ENCODE assay signal across 1 cellular context in the genomic region with DNA sequence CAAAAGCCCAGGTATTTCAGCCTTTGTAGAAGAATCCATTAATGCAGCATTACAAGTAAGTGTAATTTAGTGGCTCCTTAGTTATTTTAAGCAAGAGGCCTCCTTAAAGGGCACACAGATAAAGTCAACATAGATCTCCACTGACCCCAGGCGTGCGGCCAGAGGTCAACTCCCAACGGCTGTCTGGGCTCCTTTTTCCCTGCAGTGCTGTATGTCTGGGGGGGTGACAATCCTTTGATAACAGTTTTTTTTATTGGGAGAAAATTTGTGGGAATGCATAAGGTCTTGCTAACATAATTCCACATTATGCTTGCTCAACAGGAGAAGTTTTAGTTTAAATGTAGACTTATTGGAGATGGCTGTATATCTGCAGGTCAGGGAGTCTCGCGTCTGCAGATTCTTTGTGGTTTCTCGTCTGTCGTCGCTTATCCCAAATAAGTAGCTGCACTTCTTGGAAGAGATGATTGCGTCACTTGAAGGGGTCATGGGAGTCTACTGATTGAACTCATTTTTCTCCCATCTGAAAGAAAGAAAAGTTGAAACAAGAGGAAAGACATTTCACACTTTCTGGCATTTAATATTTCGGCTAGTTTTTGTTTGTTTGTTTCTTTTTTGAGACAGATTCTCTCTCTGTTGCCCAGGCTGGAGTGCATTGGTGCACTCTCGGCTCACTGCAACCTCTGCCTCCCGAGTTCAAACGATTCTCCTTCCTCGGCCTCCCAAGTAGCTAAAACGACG.
A peak's percentile ranks its signal among the peaks of the same experiment; 100 is the strongest.
TF ChIP-seq lines count a peak whose summit lies in the region.

No MANE protein-coding gene starts in this region.

TF ChIP-seq in K562, 482 proteins besides CTCF, POLR2A, EP300 and RAD21 (continued from another document and continues in another):
- TF ChIP-seq ZBTB40 (IDR thresholded peaks at IDR 0.05) = no peak
- no peak for TF ChIP-seq ZBTB40 (CRISPR knock-in tag; IDR thresholded peaks at IDR 0.05)
- peak; percentile 65; the same call in 1 of the 2 replicates for TF ChIP-seq NR2F6 (CRISPR knock-in tag; IDR thresholded peaks at IDR 0.05)
- TF ChIP-seq DDX20 (tag; IDR thresholded peaks at IDR 0.05; ENCODE audit: low read depth) = peak; percentile 55; the same call in 1 of the 2 replicates
- TF ChIP-seq TBL1XR1 (IDR thresholded peaks at IDR 0.05; ENCODE audit: low read length in 2 of 2) = peak in 1 of 2 experiments; percentile 95; a peak in 2 of 4 replicates
- peak; percentile 98 for TF ChIP-seq MEIS2 (IDR thresholded peaks at IDR 0.05; ENCODE audit: partially characterized antibody)
- no peak for TF ChIP-seq ZNF445 (CRISPR knock-in tag; IDR thresholded peaks at IDR 0.05; ENCODE audit: low read depth)
- TF ChIP-seq NONO (IDR thresholded peaks at IDR 0.05; ENCODE audit: low read depth in 2 of 2, low read length in 1 of 2) = no peak
- no peak for TF ChIP-seq BRD4 (IDR thresholded peaks at IDR 0.05)
- peak; percentile 38; the same call in 1 of the 2 replicates for TF ChIP-seq HLTF (IDR thresholded peaks at IDR 0.05)
- TF ChIP-seq CREBBP (IDR thresholded peaks at IDR 0.05; ENCODE audit: low read depth, low read length) = no peak
- TF ChIP-seq ZNF589 (CRISPR knock-in tag; IDR thresholded peaks at IDR 0.05; ENCODE audit: low read depth) = 0 out of 2 replicates have a peak, but pooled peaks have one; percentile 44
- TF ChIP-seq NCOA4 (IDR thresholded peaks at IDR 0.05; ENCODE audit: partially characterized antibody) = no peak
- no peak; the same call in 1 of the 2 replicates for TF ChIP-seq CC2D1A (IDR thresholded peaks at IDR 0.05)
- peak; percentile 74 for TF ChIP-seq TCF3 (CRISPR knock-in tag; IDR thresholded peaks at IDR 0.05)
- peak in 1 of 2 experiments; percentile 85 for TF ChIP-seq AFF1 (IDR thresholded peaks at IDR 0.05; ENCODE audit: low read depth in 1 of 2, partially characterized antibody in 2 of 2)
- no peak for TF ChIP-seq POLR2H (tag; IDR thresholded peaks at IDR 0.05; ENCODE audit: low read depth)
- no peak for TF ChIP-seq KDM4B (IDR thresholded peaks at IDR 0.05; ENCODE audit: borderline replicate concordance in 2 of 2, low read depth in 1 of 2)
- TF ChIP-seq, protein P1, sequence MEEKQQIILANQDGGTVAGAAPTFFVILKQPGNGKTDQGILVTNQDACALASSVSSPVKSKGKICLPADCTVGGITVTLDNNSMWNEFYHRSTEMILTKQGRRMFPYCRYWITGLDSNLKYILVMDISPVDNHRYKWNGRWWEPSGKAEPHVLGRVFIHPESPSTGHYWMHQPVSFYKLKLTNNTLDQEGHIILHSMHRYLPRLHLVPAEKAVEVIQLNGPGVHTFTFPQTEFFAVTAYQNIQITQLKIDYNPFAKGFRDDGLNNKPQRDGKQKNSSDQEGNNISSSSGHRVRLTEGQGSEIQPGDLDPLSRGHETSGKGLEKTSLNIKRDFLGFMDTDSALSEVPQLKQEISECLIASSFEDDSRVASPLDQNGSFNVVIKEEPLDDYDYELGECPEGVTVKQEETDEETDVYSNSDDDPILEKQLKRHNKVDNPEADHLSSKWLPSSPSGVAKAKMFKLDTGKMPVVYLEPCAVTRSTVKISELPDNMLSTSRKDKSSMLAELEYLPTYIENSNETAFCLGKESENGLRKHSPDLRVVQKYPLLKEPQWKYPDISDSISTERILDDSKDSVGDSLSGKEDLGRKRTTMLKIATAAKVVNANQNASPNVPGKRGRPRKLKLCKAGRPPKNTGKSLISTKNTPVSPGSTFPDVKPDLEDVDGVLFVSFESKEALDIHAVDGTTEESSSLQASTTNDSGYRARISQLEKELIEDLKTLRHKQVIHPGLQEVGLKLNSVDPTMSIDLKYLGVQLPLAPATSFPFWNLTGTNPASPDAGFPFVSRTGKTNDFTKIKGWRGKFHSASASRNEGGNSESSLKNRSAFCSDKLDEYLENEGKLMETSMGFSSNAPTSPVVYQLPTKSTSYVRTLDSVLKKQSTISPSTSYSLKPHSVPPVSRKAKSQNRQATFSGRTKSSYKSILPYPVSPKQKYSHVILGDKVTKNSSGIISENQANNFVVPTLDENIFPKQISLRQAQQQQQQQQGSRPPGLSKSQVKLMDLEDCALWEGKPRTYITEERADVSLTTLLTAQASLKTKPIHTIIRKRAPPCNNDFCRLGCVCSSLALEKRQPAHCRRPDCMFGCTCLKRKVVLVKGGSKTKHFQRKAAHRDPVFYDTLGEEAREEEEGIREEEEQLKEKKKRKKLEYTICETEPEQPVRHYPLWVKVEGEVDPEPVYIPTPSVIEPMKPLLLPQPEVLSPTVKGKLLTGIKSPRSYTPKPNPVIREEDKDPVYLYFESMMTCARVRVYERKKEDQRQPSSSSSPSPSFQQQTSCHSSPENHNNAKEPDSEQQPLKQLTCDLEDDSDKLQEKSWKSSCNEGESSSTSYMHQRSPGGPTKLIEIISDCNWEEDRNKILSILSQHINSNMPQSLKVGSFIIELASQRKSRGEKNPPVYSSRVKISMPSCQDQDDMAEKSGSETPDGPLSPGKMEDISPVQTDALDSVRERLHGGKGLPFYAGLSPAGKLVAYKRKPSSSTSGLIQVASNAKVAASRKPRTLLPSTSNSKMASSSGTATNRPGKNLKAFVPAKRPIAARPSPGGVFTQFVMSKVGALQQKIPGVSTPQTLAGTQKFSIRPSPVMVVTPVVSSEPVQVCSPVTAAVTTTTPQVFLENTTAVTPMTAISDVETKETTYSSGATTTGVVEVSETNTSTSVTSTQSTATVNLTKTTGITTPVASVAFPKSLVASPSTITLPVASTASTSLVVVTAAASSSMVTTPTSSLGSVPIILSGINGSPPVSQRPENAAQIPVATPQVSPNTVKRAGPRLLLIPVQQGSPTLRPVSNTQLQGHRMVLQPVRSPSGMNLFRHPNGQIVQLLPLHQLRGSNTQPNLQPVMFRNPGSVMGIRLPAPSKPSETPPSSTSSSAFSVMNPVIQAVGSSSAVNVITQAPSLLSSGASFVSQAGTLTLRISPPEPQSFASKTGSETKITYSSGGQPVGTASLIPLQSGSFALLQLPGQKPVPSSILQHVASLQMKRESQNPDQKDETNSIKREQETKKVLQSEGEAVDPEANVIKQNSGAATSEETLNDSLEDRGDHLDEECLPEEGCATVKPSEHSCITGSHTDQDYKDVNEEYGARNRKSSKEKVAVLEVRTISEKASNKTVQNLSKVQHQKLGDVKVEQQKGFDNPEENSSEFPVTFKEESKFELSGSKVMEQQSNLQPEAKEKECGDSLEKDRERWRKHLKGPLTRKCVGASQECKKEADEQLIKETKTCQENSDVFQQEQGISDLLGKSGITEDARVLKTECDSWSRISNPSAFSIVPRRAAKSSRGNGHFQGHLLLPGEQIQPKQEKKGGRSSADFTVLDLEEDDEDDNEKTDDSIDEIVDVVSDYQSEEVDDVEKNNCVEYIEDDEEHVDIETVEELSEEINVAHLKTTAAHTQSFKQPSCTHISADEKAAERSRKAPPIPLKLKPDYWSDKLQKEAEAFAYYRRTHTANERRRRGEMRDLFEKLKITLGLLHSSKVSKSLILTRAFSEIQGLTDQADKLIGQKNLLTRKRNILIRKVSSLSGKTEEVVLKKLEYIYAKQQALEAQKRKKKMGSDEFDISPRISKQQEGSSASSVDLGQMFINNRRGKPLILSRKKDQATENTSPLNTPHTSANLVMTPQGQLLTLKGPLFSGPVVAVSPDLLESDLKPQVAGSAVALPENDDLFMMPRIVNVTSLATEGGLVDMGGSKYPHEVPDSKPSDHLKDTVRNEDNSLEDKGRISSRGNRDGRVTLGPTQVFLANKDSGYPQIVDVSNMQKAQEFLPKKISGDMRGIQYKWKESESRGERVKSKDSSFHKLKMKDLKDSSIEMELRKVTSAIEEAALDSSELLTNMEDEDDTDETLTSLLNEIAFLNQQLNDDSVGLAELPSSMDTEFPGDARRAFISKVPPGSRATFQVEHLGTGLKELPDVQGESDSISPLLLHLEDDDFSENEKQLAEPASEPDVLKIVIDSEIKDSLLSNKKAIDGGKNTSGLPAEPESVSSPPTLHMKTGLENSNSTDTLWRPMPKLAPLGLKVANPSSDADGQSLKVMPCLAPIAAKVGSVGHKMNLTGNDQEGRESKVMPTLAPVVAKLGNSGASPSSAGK (IDR thresholded peaks at IDR 0.05) = no peak
- TF ChIP-seq ESRRB (CRISPR knock-in tag; IDR thresholded peaks at IDR 0.05; ENCODE audit: borderline replicate concordance) = no peak
- TF ChIP-seq GABPB2 (CRISPR knock-in tag; conservative IDR thresholded peaks at IDR 0.05) = no peak
- no peak for TF ChIP-seq KAT2B (IDR thresholded peaks at IDR 0.05; ENCODE audit: low read depth, low read length)
- TF ChIP-seq TFAM (CRISPR knock-in tag; conservative IDR thresholded peaks at IDR 0.05) = no peak
- peak; percentile 90 for TF ChIP-seq CXXC5 (CRISPR knock-in tag; IDR thresholded peaks at IDR 0.05)
- peak; percentile 70; the same call in 1 of the 2 replicates for TF ChIP-seq BCOR (IDR thresholded peaks at IDR 0.05)
- TF ChIP-seq DACH1 (IDR thresholded peaks at IDR 0.05; ENCODE audit: partially characterized antibody) = peak; percentile 55
- TF ChIP-seq RHOXF2B (CRISPR knock-in tag; conservative IDR thresholded peaks at IDR 0.05) = no peak
- peak; percentile 99 for TF ChIP-seq SMAD4 (CRISPR knock-in tag; conservative IDR thresholded peaks at IDR 0.05)
- TF ChIP-seq ZBTB1 (CRISPR knock-in tag; IDR thresholded peaks at IDR 0.05; ENCODE audit: borderline replicate concordance, low read depth) = no peak
- TF ChIP-seq JUND (IDR thresholded peaks at IDR 0.05; ENCODE audit: borderline replicate concordance, low read depth, low read length) = peak; percentile 87
- TF ChIP-seq JUND (tag; IDR thresholded peaks at IDR 0.05; ENCODE audit: borderline replicate concordance, low read depth, low read length) = peak; percentile 88; the same call in 2 of the 3 replicates
